ENCODE assay signal across 9 cellular contexts in the genomic region with DNA sequence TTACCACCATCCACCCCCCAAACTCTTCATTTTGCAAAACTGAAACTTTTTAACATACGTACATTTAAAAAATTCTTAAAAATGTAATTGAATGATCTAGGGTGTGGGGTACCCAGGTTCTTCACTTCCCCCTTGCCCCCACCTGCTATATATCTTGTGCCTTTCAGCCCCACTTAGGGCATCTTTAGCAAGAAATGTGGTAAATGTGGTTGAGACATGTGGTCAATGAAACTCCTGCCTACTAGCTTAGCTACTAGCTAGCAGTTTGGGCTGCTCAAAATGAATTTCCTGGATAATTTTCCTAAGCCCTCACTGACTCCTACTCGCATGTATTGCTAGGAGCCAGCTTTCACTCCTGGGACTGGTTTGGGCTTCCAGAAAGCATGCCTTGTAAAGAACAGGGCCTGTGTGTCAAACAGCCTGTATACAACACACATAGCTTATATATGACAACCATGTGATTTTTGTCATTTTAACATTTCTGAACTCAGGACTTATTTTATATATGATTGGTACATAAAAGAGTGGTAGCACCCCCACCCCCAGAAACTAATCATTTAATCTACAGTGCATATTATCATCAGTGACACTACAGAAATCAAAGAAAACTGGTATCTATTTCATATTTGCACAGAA.
DNase-seq lines count a peak whose midpoint lies in the region; ATAC-seq and TF ChIP-seq lines count a peak whose summit lies in the region.
"Had no signal": no experiment of that assay in that cellular context is flagged by ENCODE, and none has a peak within 500 bp of the region (broad histone marks: within the 10 kb centered on the region; RNA-seq: fewer than 3 reads in every experiment).

No MANE protein-coding gene starts in this region.

- H3K9me3 ChIP-seq in BE2C, result no peaks in the 10 kb centered on the region

- peak; percentile 47 for ATAC-seq in GM18499 (IDR thresholded peaks at IDR 0.05; ENCODE audit: insufficient read depth, unreplicated experiment)
- peak; percentile 72 for ATAC-seq in GM21619 (IDR thresholded peaks at IDR 0.05; ENCODE audit: unreplicated experiment)
- ATAC-seq in HG03565 (IDR thresholded peaks at IDR 0.05; ENCODE audit: unreplicated experiment), result peak; percentile 66

- H3K4me1 ChIP-seq in BE2C, result no peaks in the 10 kb centered on the region

- no peaks in the 10 kb centered on the region for H3K36me3 ChIP-seq in BE2C

- H3K27me3 ChIP-seq in BE2C, result no peaks in the 10 kb centered on the region

- TF ChIP-seq CTCF in coronary artery (IDR thresholded peaks at IDR 0.05), result no peak
- TF ChIP-seq CTCF in BE2C (IDR thresholded peaks at IDR 0.05; ENCODE audit: low read depth, low read length), result no peak

- H3K4me3 ChIP-seq in coronary artery (no peak overlapping the region), BE2C (ENCODE audit: low read depth, low read length) (no peak overlapping the region)

- H3K27ac ChIP-seq in coronary artery, result peak overlapping the region; percentile 34 to 74

- DNase-seq in coronary artery (ENCODE audit: low spot score), result no peak
- DNase-seq in iPS-NIHi7 (ENCODE audit: extremely low spot score), result no peak
- no peak for DNase-seq in NCI-H774 (lab: John Stamatoyannopoulos, UW)
- DNase-seq in BE2C, result no peak
- no peak for DNase-seq in activated effector memory CD4-positive, alpha-beta T cell treated with Interleukin-2 at 50 U/mL for 16 hours
- DNase-seq: NCI-H510A had no signal
